In genomic region chr10:23381298-23381697, GRCh38 we compare ENCODE assay signal across 21 cellular contexts. TPM values are rescaled to one million over a fixed set of nuclear protein-coding genes. Genes with fewer than 3 reads are reported as not detected.
"Had no signal": no experiment of that assay in that cellular context is flagged by ENCODE, and none has a peak within 500 bp of the region (broad histone marks: within the 10 kb centered on the region; RNA-seq: fewer than 3 reads in every experiment).

No MANE protein-coding gene starts in this region.

- H3K27ac ChIP-seq: esophagus muscularis mucosa, heart right ventricle, suprapubic skin, vagina, VCaP had no signal

- H3K4me2 ChIP-seq: smooth muscle cell had no signal

- H3K9me3 Mint-ChIP-seq: activated T-cell treated with anti-CD3 and anti-CD28 coated beads, Interleukin-2, amount 50 U/mL, for 72 hours had no signal

- DNase-seq: activated CD4-positive, alpha-beta T cell treated with anti-CD3 and anti-CD28 coated beads for 1 hour; activated CD8-positive, alpha-beta memory T cell treated with anti-CD3 and anti-CD28 coated beads for 24 hours; activated effector memory CD4-positive, alpha-beta T cell treated with anti-CD3 and anti-CD28 coated beads, Interleukin-2, amount 50 U/mL, for 16 hours; activated T-cell treated with anti-CD3 and anti-CD28 coated beads, Interleukin-2, amount 50 U/mL, for 72 hours; cerebellar nuclear complex; cortex of kidney; effector CD4-positive, alpha-beta T cell; heart right ventricle; mesenchymal stem cell; naive thymus-derived CD4-positive, alpha-beta T cell; stimulated activated CD4-positive, alpha-beta T cell treated with anti-CD3 and anti-CD28 coated beads, Interleukin-4, amount 100 ng/mL, for 1 hour; stimulated activated naive CD8-positive, alpha-beta T cell treated with anti-CD3 and anti-CD28 coated beads, Interleukin-15, amount 100 ng/mL, for 72 hours; trophoblast cell had no signal

- H3K36me3 ChIP-seq: esophagus muscularis mucosa, heart right ventricle, suprapubic skin, vagina had no signal

- FAIRE-seq: bronchial epithelial cell had no signal

- H3K9me3 ChIP-seq: esophagus muscularis mucosa, heart right ventricle, suprapubic skin, vagina had no signal

- H3K36me3 Mint-ChIP-seq: activated naive CD4-positive, alpha-beta T cell treated with anti-CD3 and anti-CD28 coated beads, Interleukin-2, amount 50 U/mL, for 72 hours had no signal

- H3K27ac Mint-ChIP-seq: activated naive CD4-positive, alpha-beta T cell treated with anti-CD3 and anti-CD28 coated beads, Interleukin-2, amount 50 U/mL, for 72 hours; activated T-cell treated with anti-CD3 and anti-CD28 coated beads, Interleukin-2, amount 50 U/mL, for 72 hours; naive thymus-derived CD4-positive, alpha-beta T cell; stimulated activated naive CD8-positive, alpha-beta T cell treated with anti-CD3 and anti-CD28 coated beads, Interleukin-15, amount 100 ng/mL, for 72 hours had no signal

- H3K4me3 ChIP-seq: esophagus muscularis mucosa, heart right ventricle, smooth muscle cell, suprapubic skin, vagina had no signal

- H3K4me3 Mint-ChIP-seq: activated T-cell treated with anti-CD3 and anti-CD28 coated beads, Interleukin-2, amount 50 U/mL, for 72 hours; naive thymus-derived CD4-positive, alpha-beta T cell; stimulated activated naive CD8-positive, alpha-beta T cell treated with anti-CD3 and anti-CD28 coated beads, Interleukin-15, amount 100 ng/mL, for 72 hours had no signal

- H3K4me1 ChIP-seq: esophagus muscularis mucosa, vagina had no signal

- H3K27me3 Mint-ChIP-seq: stimulated activated naive CD8-positive, alpha-beta T cell treated with anti-CD3 and anti-CD28 coated beads, Interleukin-15, amount 100 ng/mL, for 72 hours had no signal

- H3K27me3 ChIP-seq: esophagus muscularis mucosa, heart right ventricle, suprapubic skin, vagina had no signal

- ATAC-seq: activated naive CD4-positive, alpha-beta T cell treated with anti-CD3 and anti-CD28 coated beads, Interleukin-2, amount 50 U/mL, for 72 hours; activated T-cell treated with anti-CD3 and anti-CD28 coated beads, Interleukin-2, amount 50 U/mL, for 72 hours; heart right ventricle; naive thymus-derived CD4-positive, alpha-beta T cell; sciatic nerve; stimulated activated naive CD8-positive, alpha-beta T cell treated with anti-CD3 and anti-CD28 coated beads, Interleukin-15, amount 100 ng/mL, for 72 hours had no signal

RNA-seq across cellular contexts. Expression of gene C10orf67, which starts 36.7 kb away (rescaled TPM):
- total RNA-seq: bronchial epithelial cell; esophagus muscularis mucosa; naive thymus-derived CD4-positive, alpha-beta T cell; smooth muscle cell; vagina had no signal
- polyA plus RNA-seq: naive thymus-derived CD4-positive, alpha-beta T cell; smooth muscle cell had no signal
